In genomic region chr22:29069476-29069875, GRCh38 we compare ENCODE assay signal across 19 cellular contexts. TPM values are rescaled to one million over a fixed set of nuclear protein-coding genes. Genes with fewer than 3 reads are reported as not detected.
DNase-seq lines count a peak whose midpoint lies in the region; ATAC-seq, FAIRE-seq and TF ChIP-seq lines count a peak whose summit lies in the region.
"Had no signal": no experiment of that assay in that cellular context is flagged by ENCODE, and none has a peak within 500 bp of the region (broad histone marks: within the 10 kb centered on the region; RNA-seq: fewer than 3 reads in every experiment).

No MANE protein-coding gene starts in this region.

- H3K27ac ChIP-seq in CD4-positive, alpha-beta T cell (ENCODE audit: low read depth, low read length): no peak overlapping the region
- H3K27ac ChIP-seq in skeletal muscle tissue (ENCODE audit: low read depth, low read length) (peak overlapping the region; percentile 74), breast epithelium (no peak overlapping the region), kidney (ENCODE audit: low read depth in 2 of 2, low read length in 2 of 2) (peak overlapping the region in 1 of 2 donors; percentile 17)
- H3K27ac ChIP-seq: 22Rv1, GM23248 had no signal

- no peak for ATAC-seq in CD4-positive, alpha-beta T cell (ENCODE audit: poor library complexity)
- ATAC-seq: HCT116 had no signal

- POLR2A ChIA-PET in CD4-positive, alpha-beta T cell (lab: Charles Lee): no interaction called here

- no peaks in the 10 kb centered on the region for H3K9me3 Mint-ChIP-seq in CD4-positive, alpha-beta T cell
- H3K9me3 Mint-ChIP-seq: CD8-positive, alpha-beta memory T cell; IgD-negative memory B cell had no signal

- H3K36me3 Mint-ChIP-seq in CD4-positive, alpha-beta T cell (ENCODE audit: low read depth): no peaks in the 10 kb centered on the region
- H3K36me3 Mint-ChIP-seq: CD8-positive, alpha-beta memory T cell; IgD-negative memory B cell had no signal

- no peak for FAIRE-seq in kidney (lab: Jason Lieb, UNC)
- FAIRE-seq: H54, HTR-8/SVneo had no signal

- H3K4me3 Mint-ChIP-seq in CD4-positive, alpha-beta T cell: peak overlapping the region; percentile 46

- no peak overlapping the region for H3K27ac Mint-ChIP-seq in CD4-positive, alpha-beta T cell
- H3K27ac Mint-ChIP-seq: CD14-positive monocyte; CD8-positive, alpha-beta memory T cell had no signal

- H3K4me1 ChIP-seq in skeletal muscle tissue (ENCODE audit: control insufficient read depth in 3 of 3, insufficient read depth in 3 of 3, low read length in 3 of 3) (peaks cover 37 to 60% (median 51%) of the 10 kb centered on the region in 3 donors), breast epithelium (peaks cover 6 to 7% of the 10 kb centered on the region in 2 donors), kidney (ENCODE audit: control insufficient read depth in 1 of 2, insufficient read depth in 1 of 2, low read depth in 1 of 2, low read length in 2 of 2) (peaks cover 6% of the 10 kb centered on the region in 2 donors)

- H3K27me3 ChIP-seq in CD4-positive, alpha-beta T cell (ENCODE audit: control insufficient read depth, insufficient read depth, low read length): peaks cover 19% of the 10 kb centered on the region
- H3K27me3 ChIP-seq in skeletal muscle tissue (ENCODE audit: control insufficient read depth in 3 of 3, insufficient read depth in 3 of 3, low read length in 3 of 3): no peaks in the 10 kb centered on the region
- H3K27me3 ChIP-seq in breast epithelium: no peaks in the 10 kb centered on the region

- peaks cover 39% of the 10 kb centered on the region for H3K27me3 Mint-ChIP-seq in CD4-positive, alpha-beta T cell

- intact Hi-C loops in CD4-positive, alpha-beta T cell (cut with DNase I, micrococcal nuclease): no loop called here
- intact Hi-C loops in breast epithelium (cut with DNase I; ENCODE audit: low total_unique reads) (no loop called here), kidney (cut with DNase I) (no loop called here)

- CTCF ChIA-PET in CD4-positive, alpha-beta T cell (lab: Charles Lee): no interaction called here

- H3K36me3 ChIP-seq in skeletal muscle tissue (ENCODE audit: control insufficient read depth in 3 of 3, insufficient read depth in 3 of 3, low read length in 3 of 3): no peaks in the 10 kb centered on the region
- H3K36me3 ChIP-seq in breast epithelium: no peaks in the 10 kb centered on the region
- no peaks in the 10 kb centered on the region for H3K36me3 ChIP-seq in kidney (ENCODE audit: control insufficient read depth in 1 of 2, insufficient read depth in 2 of 2, low read length in 2 of 2)

- no peak for TF ChIP-seq CTCF in CD4-positive, alpha-beta T cell (IDR thresholded peaks at IDR 0.05)
- TF ChIP-seq CTCF in breast epithelium (IDR thresholded peaks at IDR 0.05) (no peak), kidney (IDR thresholded peaks at IDR 0.05; ENCODE audit: borderline replicate concordance, extremely low read depth, insufficient read depth) (no peak)

- H3K9me3 ChIP-seq in CD4-positive, alpha-beta T cell (ENCODE audit: control insufficient read depth, low read length): no peaks in the 10 kb centered on the region
- H3K9me3 ChIP-seq in skeletal muscle tissue (ENCODE audit: control insufficient read depth in 3 of 3, low read length in 3 of 3): no peaks in the 10 kb centered on the region
- no peaks in the 10 kb centered on the region for H3K9me3 ChIP-seq in breast epithelium
- no peaks in the 10 kb centered on the region for H3K9me3 ChIP-seq in kidney (ENCODE audit: control insufficient read depth in 1 of 2, low read length in 2 of 2)
- H3K9me3 ChIP-seq: Caco-2 had no signal

- no peak for TF ChIP-seq POLR2A in breast epithelium (IDR thresholded peaks at IDR 0.05)

- H3K9ac ChIP-seq in skeletal muscle tissue (ENCODE audit: low read depth in 1 of 3, low read length in 3 of 3): no peak overlapping the region
- H3K9ac ChIP-seq in kidney (ENCODE audit: low read length in 2 of 2): no peak overlapping the region
- H3K9ac ChIP-seq: GM23248 had no signal

- no peak overlapping the region for H3K4me3 ChIP-seq in skeletal muscle tissue (ENCODE audit: low read length in 3 of 3)
- no peak overlapping the region for H3K4me3 ChIP-seq in breast epithelium
- H3K4me3 ChIP-seq in kidney (ENCODE audit: low read length in 2 of 2): no peak overlapping the region
- H3K4me3 ChIP-seq: GM23248 had no signal

- peaks cover 37% of the 10 kb centered on the region for H3K4me1 Mint-ChIP-seq in CD4-positive, alpha-beta T cell (ENCODE audit: low read depth)

- DNase-seq in DMS79 treated with DMSO at 0.1 percent for 48 hours (lab: John Stamatoyannopoulos, UW): peak; percentile 2
- no peak for DNase-seq in DMS79 (lab: John Stamatoyannopoulos, UW)
- no peak for DNase-seq in CD4-positive, alpha-beta T cell
- DNase-seq in myocyte (ENCODE audit: low read depth): peak; percentile 82
- DNase-seq in breast epithelium (ENCODE audit: low spot score in 2 of 2): no peak
- no peak for DNase-seq in kidney
- DNase-seq: Caco-2; CD8-positive, alpha-beta memory T cell; GM23248 had no signal

RNA-seq across cellular contexts. Expression of gene KREMEN1, which starts 3.4 kb away (rescaled TPM):
- total RNA-seq in CD4-positive, alpha-beta T cell: not detected
- total RNA-seq in myocyte (78.1 and 84.1 TPM in 2 replicates), skeletal muscle tissue (43.8 TPM), breast epithelium (10 to 100 TPM in 2 of 3 donors, 1 to 10 TPM in 1; 9.5 to 13.6 (median 13.5) TPM), kidney (16.2 TPM)
- 34.6 TPM for polyA plus RNA-seq in myocyte (2012)
- polyA plus RNA-seq in kidney (ENCODE audit: insufficient read depth, low read depth, low replicate concordance): 9.3 TPM
- polyA plus RNA-seq: CD8-positive, alpha-beta memory T cell; IgD-negative memory B cell had no signal

RNA-seq across cellular contexts. Expression of gene C22orf31, which starts 7.8 kb away (rescaled TPM):
- not detected for total RNA-seq in CD4-positive, alpha-beta T cell
- total RNA-seq in myocyte: not detected in 2 replicates
- not detected for polyA plus RNA-seq in myocyte (2012)
- 1.6 TPM for total RNA-seq in skeletal muscle tissue
- total RNA-seq in breast epithelium: under 1 TPM in 1 of 3 donors, not detected in 2; 0.73 TPM
- total RNA-seq in kidney: not detected
- polyA plus RNA-seq in kidney (ENCODE audit: insufficient read depth, low read depth, low replicate concordance): not detected
- total RNA-seq: A673; Caco-2; CD8-positive, alpha-beta memory T cell; Daoy; GM23248 had no signal
- polyA plus RNA-seq: BJ; CD14-positive monocyte; CD8-positive, alpha-beta memory T cell; GM23248; IgD-negative memory B cell had no signal

Comparison
In these comparisons a context has a peak if more than half of its experiments do, and no peak if none do; other contexts are left out.
1. DNase-seq: peak in DMS79 treated with DMSO at 0.1 percent for 48 hours (single experiment) and myocyte (single experiment); none in DMS79 (single experiment), CD4-positive, alpha-beta T cell (0 of 10), breast epithelium (0 of 2) and kidney (single experiment).
2. RNA of gene KREMEN1, which starts 3.4 kb away (total RNA-seq): 78.1 to 84.1 TPM in myocyte, 43.8 TPM in skeletal muscle tissue (single experiment), 16.2 TPM in kidney (single experiment) and 9.5 to 13.6 TPM in breast epithelium; not detected in CD4-positive, alpha-beta T cell; every median in the first group is over 10 times any median in the second.